Comparison of ENCODE assay signal across 17 cellular contexts in the genomic region with DNA sequence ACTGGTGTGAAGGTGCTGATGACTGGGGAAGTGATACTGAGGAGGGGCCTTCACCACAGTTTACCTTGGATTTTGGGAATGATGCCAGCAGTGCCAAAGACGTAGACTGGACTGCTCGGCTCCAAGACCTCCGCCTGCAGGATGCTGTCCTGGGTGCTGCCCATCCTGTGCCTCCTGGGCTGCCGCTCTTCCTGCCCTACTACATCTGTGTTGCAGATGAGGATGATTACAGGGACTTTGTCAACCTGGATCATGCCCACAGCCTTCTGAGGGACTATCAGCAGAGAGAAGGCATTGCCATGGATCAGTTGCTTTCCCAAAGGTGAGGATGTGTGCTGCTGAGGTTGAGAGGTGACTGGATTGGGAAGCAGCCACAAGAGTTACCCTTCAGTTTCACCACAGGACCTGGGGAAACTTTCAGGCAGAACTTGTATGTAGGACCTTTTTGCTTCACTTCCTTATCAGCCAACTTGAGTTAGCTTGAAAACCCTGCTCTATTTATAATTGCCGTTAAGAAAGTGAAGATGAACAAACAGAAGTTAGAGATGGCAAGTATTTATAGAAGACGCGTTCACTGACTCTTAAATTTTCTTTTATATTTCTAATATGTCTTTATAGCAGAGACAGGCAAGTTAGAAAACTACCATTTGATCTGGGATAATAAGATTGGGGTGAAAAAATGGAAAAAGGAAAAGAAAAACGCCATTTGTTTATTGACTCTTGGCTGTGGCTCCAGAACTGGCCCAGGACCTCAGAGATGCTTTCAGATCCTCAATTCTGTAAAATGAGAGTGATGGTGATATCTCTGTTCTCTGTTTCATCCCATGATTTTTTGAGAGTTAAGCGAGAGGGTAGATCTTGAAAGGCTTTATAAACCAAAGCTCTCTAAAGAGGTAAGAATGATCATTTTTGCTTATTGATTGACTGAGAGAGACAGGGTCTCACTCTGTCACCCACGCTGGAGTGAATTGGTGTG. TPM values are rescaled to one million over a fixed set of nuclear protein-coding genes. Genes with fewer than 3 reads are reported as not detected.
DNase-seq lines count a peak whose midpoint lies in the region; ATAC-seq and TF ChIP-seq lines count a peak whose summit lies in the region.
"Had no signal": no experiment of that assay in that cellular context is flagged by ENCODE, and none has a peak within 500 bp of the region (broad histone marks: within the 10 kb centered on the region; RNA-seq: fewer than 3 reads in every experiment).

No MANE protein-coding gene starts in this region.

- H3K27me3 ChIP-seq in Karpas-422 (ENCODE audit: low read length) (no peaks in the 10 kb centered on the region), upper lobe of right lung (no peaks in the 10 kb centered on the region)

- H3K4me3 ChIP-seq in Karpas-422 (ENCODE audit: low read length), result no peak overlapping the region
- H3K4me3 ChIP-seq in upper lobe of right lung, result no peak overlapping the region

- H3K79me2 ChIP-seq in Karpas-422 (ENCODE audit: low read length), result peaks cover 63% of the 10 kb centered on the region

- peak overlapping the region; percentile 32 for H3K4me3 Mint-ChIP-seq in activated naive CD8-positive, alpha-beta T cell
- H3K4me3 Mint-ChIP-seq in activated naive CD8-positive, alpha-beta T cell treated with anti-CD3 and anti-CD28 coated beads, Interleukin-2, amount 50 U/mL, for 24 hours, result no peak overlapping the region
- H3K4me3 Mint-ChIP-seq in activated naive CD8-positive, alpha-beta T cell treated with anti-CD3 and anti-CD28 coated beads for 36 hours, result no peak overlapping the region
- H3K4me3 Mint-ChIP-seq in stimulated activated naive B cell treated with anti-CD40 and anti-IgM and Interleukin-4, amounts not matched to agents 10 μg/mL and 1 μg/mL and 100 μg/mL, for 72 hours, result peak overlapping the region; percentile 44 to 54
- H3K4me3 Mint-ChIP-seq: CD4-positive, CD25-positive, alpha-beta regulatory T cell; natural killer cell treated with Interleukin-12 subunit alpha and Interleukin-12 subunit beta and Interleukin-15 and Interleukin-18, amount 100 ng/mL, for 72 hours had no signal

- H4K20me1 ChIP-seq in Karpas-422 (ENCODE audit: insufficient read depth, low read depth, low read length), result no peaks in the 10 kb centered on the region

- no peak for DNase-seq in activated naive CD8-positive, alpha-beta T cell treated with anti-CD3 and anti-CD28 coated beads, Interleukin-2, amount 50 U/mL, for 24 hours
- no peak for DNase-seq in activated naive CD8-positive, alpha-beta T cell treated with anti-CD3 and anti-CD28 coated beads for 36 hours
- DNase-seq in stimulated activated naive B cell treated with anti-CD40 and anti-IgM and Interleukin-4, amounts not matched to agents 10 μg/mL and 1 μg/mL and 100 μg/mL, for 72 hours, result no peak
- DNase-seq in Karpas-422, result no peak
- no peak for DNase-seq in NCI-H1048 (lab: John Stamatoyannopoulos, UW)
- no peak for DNase-seq in upper lobe of right lung
- DNase-seq: amygdala; CD4-positive, CD25-positive, alpha-beta regulatory T cell; GOT3; islet precursor cell; mesenchymal stem cell; NCI-H146; stimulated activated CD4-positive, alpha-beta T cell treated with anti-CD3 and anti-CD28 coated beads, Interleukin-12 subunit alpha, Interleukin-12 subunit beta, amount 100 ng/mL, for 4 hours; stimulated activated naive CD4-positive, alpha-beta T cell had no signal

- H3K27me3 Mint-ChIP-seq in activated naive CD8-positive, alpha-beta T cell, result no peaks in the 10 kb centered on the region
- no peaks in the 10 kb centered on the region for H3K27me3 Mint-ChIP-seq in activated naive CD8-positive, alpha-beta T cell treated with anti-CD3 and anti-CD28 coated beads, Interleukin-2, amount 50 U/mL, for 24 hours
- no peaks in the 10 kb centered on the region for H3K27me3 Mint-ChIP-seq in activated naive CD8-positive, alpha-beta T cell treated with anti-CD3 and anti-CD28 coated beads for 36 hours
- no peaks in the 10 kb centered on the region for H3K27me3 Mint-ChIP-seq in stimulated activated naive B cell treated with anti-CD40 and anti-IgM and Interleukin-4, amounts not matched to agents 10 μg/mL and 1 μg/mL and 100 μg/mL, for 72 hours
- H3K27me3 Mint-ChIP-seq: CD4-positive, CD25-positive, alpha-beta regulatory T cell; natural killer cell treated with Interleukin-12 subunit alpha and Interleukin-12 subunit beta and Interleukin-15 and Interleukin-18, amount 100 ng/mL, for 72 hours had no signal

- peaks cover 21% of the 10 kb centered on the region for H3K4me1 ChIP-seq in Karpas-422 (ENCODE audit: low read length)
- H3K4me1 ChIP-seq in upper lobe of right lung, result peaks cover 4% of the 10 kb centered on the region

- TF ChIP-seq CTCF in upper lobe of right lung (IDR thresholded peaks at IDR 0.05), result no peak

- no peak overlapping the region for H2AFZ ChIP-seq in Karpas-422 (ENCODE audit: low read length)

- no peak for ATAC-seq in activated naive CD8-positive, alpha-beta T cell treated with anti-CD3 and anti-CD28 coated beads, Interleukin-2, amount 50 U/mL, for 24 hours
- peak; percentile 53 for ATAC-seq in HG03025 (IDR thresholded peaks at IDR 0.05; ENCODE audit: low FRiP score, unreplicated experiment)
- ATAC-seq in stimulated activated naive B cell treated with anti-CD40 and anti-IgM and Interleukin-4, amounts not matched to agents 10 μg/mL and 1 μg/mL and 100 μg/mL, for 72 hours (replicated peaks), result peak; percentile 88 to 89
- ATAC-seq in upper lobe of right lung, result no peak
- ATAC-seq: natural killer cell treated with Interleukin-12 subunit alpha and Interleukin-12 subunit beta and Interleukin-15 and Interleukin-18, amount 100 ng/mL, for 72 hours had no signal

- H3K27ac Mint-ChIP-seq in activated naive CD8-positive, alpha-beta T cell, result no peak overlapping the region
- H3K27ac Mint-ChIP-seq in activated naive CD8-positive, alpha-beta T cell treated with anti-CD3 and anti-CD28 coated beads, Interleukin-2, amount 50 U/mL, for 24 hours, result no peak overlapping the region
- peak overlapping the region; percentile 40 for H3K27ac Mint-ChIP-seq in activated naive CD8-positive, alpha-beta T cell treated with anti-CD3 and anti-CD28 coated beads for 36 hours
- H3K27ac Mint-ChIP-seq in stimulated activated naive B cell treated with anti-CD40 and anti-IgM and Interleukin-4, amounts not matched to agents 10 μg/mL and 1 μg/mL and 100 μg/mL, for 72 hours, result peak overlapping the region; percentile 86
- H3K27ac Mint-ChIP-seq: natural killer cell treated with Interleukin-12 subunit alpha and Interleukin-12 subunit beta and Interleukin-15 and Interleukin-18, amount 100 ng/mL, for 72 hours had no signal

- H3K9me2 ChIP-seq in Karpas-422 (replicated peaks; ENCODE audit: insufficient read depth, low read length), result no peaks in the 10 kb centered on the region

- no peaks in the 10 kb centered on the region for H3K9me3 ChIP-seq in Karpas-422 (ENCODE audit: low read length)
- no peaks in the 10 kb centered on the region for H3K9me3 ChIP-seq in upper lobe of right lung

- H3K4me2 ChIP-seq in Karpas-422 (ENCODE audit: low read depth, low read length, poor library complexity, severe bottlenecking), result no peak overlapping the region

- no peak overlapping the region for H3K9ac ChIP-seq in Karpas-422 (ENCODE audit: low read length)

- H3K9me3 Mint-ChIP-seq in activated naive CD8-positive, alpha-beta T cell (ENCODE audit: low read depth), result no peaks in the 10 kb centered on the region
- H3K9me3 Mint-ChIP-seq in activated naive CD8-positive, alpha-beta T cell treated with anti-CD3 and anti-CD28 coated beads, Interleukin-2, amount 50 U/mL, for 24 hours, result no peaks in the 10 kb centered on the region
- H3K9me3 Mint-ChIP-seq in activated naive CD8-positive, alpha-beta T cell treated with anti-CD3 and anti-CD28 coated beads for 36 hours, result no peaks in the 10 kb centered on the region
- no peaks in the 10 kb centered on the region for H3K9me3 Mint-ChIP-seq in stimulated activated naive B cell treated with anti-CD40 and anti-IgM and Interleukin-4, amounts not matched to agents 10 μg/mL and 1 μg/mL and 100 μg/mL, for 72 hours
- H3K9me3 Mint-ChIP-seq: CD4-positive, CD25-positive, alpha-beta regulatory T cell; natural killer cell treated with Interleukin-12 subunit alpha and Interleukin-12 subunit beta and Interleukin-15 and Interleukin-18, amount 100 ng/mL, for 72 hours had no signal

- H3K27ac ChIP-seq in Karpas-422 (ENCODE audit: low read length), result no peak overlapping the region
- H3K27ac ChIP-seq in upper lobe of right lung, result no peak overlapping the region

- intact Hi-C loops in upper lobe of right lung (cut with DNase I), result no loop called here

- peaks cover 31% of the 10 kb centered on the region for H3K4me1 Mint-ChIP-seq in activated naive CD8-positive, alpha-beta T cell (ENCODE audit: low read depth)
- peaks cover 26% of the 10 kb centered on the region for H3K4me1 Mint-ChIP-seq in activated naive CD8-positive, alpha-beta T cell treated with anti-CD3 and anti-CD28 coated beads, Interleukin-2, amount 50 U/mL, for 24 hours
- peaks cover 25% of the 10 kb centered on the region for H3K4me1 Mint-ChIP-seq in activated naive CD8-positive, alpha-beta T cell treated with anti-CD3 and anti-CD28 coated beads for 36 hours
- H3K4me1 Mint-ChIP-seq in stimulated activated naive B cell treated with anti-CD40 and anti-IgM and Interleukin-4, amounts not matched to agents 10 μg/mL and 1 μg/mL and 100 μg/mL, for 72 hours, result peaks cover 14 to 37% of the 10 kb centered on the region in 2 donors

- H3K36me3 ChIP-seq in Karpas-422 (ENCODE audit: insufficient read depth, low read length) (peaks cover 34% of the 10 kb centered on the region), upper lobe of right lung (peaks cover 31% of the 10 kb centered on the region)

- peaks cover 3% of the 10 kb centered on the region for H3K36me3 Mint-ChIP-seq in activated naive CD8-positive, alpha-beta T cell
- H3K36me3 Mint-ChIP-seq in activated naive CD8-positive, alpha-beta T cell treated with anti-CD3 and anti-CD28 coated beads, Interleukin-2, amount 50 U/mL, for 24 hours (ENCODE audit: low read depth), result peaks cover 31% of the 10 kb centered on the region
- peaks cover 24% of the 10 kb centered on the region for H3K36me3 Mint-ChIP-seq in activated naive CD8-positive, alpha-beta T cell treated with anti-CD3 and anti-CD28 coated beads for 36 hours
- peaks cover 20 to 24% of the 10 kb centered on the region in 2 donors for H3K36me3 Mint-ChIP-seq in stimulated activated naive B cell treated with anti-CD40 and anti-IgM and Interleukin-4, amounts not matched to agents 10 μg/mL and 1 μg/mL and 100 μg/mL, for 72 hours

RNA-seq across cellular contexts. Expression of a gene that starts 5.3 kb away (rescaled TPM):
- 10 to 100 TPM; 42.0 to 43.7 TPM for total RNA-seq in activated naive CD8-positive, alpha-beta T cell treated with anti-CD3 and anti-CD28 coated beads for 36 hours
- total RNA-seq in Karpas-422 (2014; rRNA removed; shearing (Covaris generic); ENCODE audit: low replicate concordance), result 38.1 and 38.7 TPM in 2 replicates
- total RNA-seq in upper lobe of right lung, result 7.4 TPM

RNA-seq across cellular contexts. Expression of a gene that starts 18.7 kb away (rescaled TPM):
- 100 to 1,000 TPM; 174 to 177 TPM for total RNA-seq in activated naive CD8-positive, alpha-beta T cell treated with anti-CD3 and anti-CD28 coated beads for 36 hours
- 190 and 313 TPM in 2 replicates for total RNA-seq in Karpas-422 (2014; rRNA removed; shearing (Covaris generic); ENCODE audit: low replicate concordance)
- 83.3 TPM for total RNA-seq in upper lobe of right lung

RNA-seq across cellular contexts. Expression of a gene that starts 44.5 kb away (rescaled TPM):
- total RNA-seq in activated naive CD8-positive, alpha-beta T cell treated with anti-CD3 and anti-CD28 coated beads for 36 hours, result 100 to 1,000 TPM; 698 to 708 TPM
- total RNA-seq in Karpas-422 (2014; rRNA removed; shearing (Covaris generic); ENCODE audit: low replicate concordance), result 219 and 234 TPM in 2 replicates
- total RNA-seq in upper lobe of right lung, result 144 TPM

Comparison
In these comparisons a context has a peak if more than half of its experiments do, and no peak if none do; other contexts are left out.
1. H3K27ac Mint-ChIP-seq: peak in activated naive CD8-positive, alpha-beta T cell treated with anti-CD3 and anti-CD28 coated beads for 36 hours (single experiment) and stimulated activated naive B cell treated with anti-CD40 and anti-IgM and Interleukin-4, amounts not matched to agents 10 μg/mL and 1 μg/mL and 100 μg/mL, for 72 hours (single experiment); none in activated naive CD8-positive, alpha-beta T cell (single experiment) and activated naive CD8-positive, alpha-beta T cell treated with anti-CD3 and anti-CD28 coated beads, Interleukin-2, amount 50 U/mL, for 24 hours (single experiment).
2. H3K4me3 Mint-ChIP-seq: peak in activated naive CD8-positive, alpha-beta T cell (single experiment) and stimulated activated naive B cell treated with anti-CD40 and anti-IgM and Interleukin-4, amounts not matched to agents 10 μg/mL and 1 μg/mL and 100 μg/mL, for 72 hours (2 of 2); none in activated naive CD8-positive, alpha-beta T cell treated with anti-CD3 and anti-CD28 coated beads, Interleukin-2, amount 50 U/mL, for 24 hours (single experiment) and activated naive CD8-positive, alpha-beta T cell treated with anti-CD3 and anti-CD28 coated beads for 36 hours (single experiment).
3. ATAC-seq: peak in HG03025 (single experiment) and stimulated activated naive B cell treated with anti-CD40 and anti-IgM and Interleukin-4, amounts not matched to agents 10 μg/mL and 1 μg/mL and 100 μg/mL, for 72 hours (2 of 2); none in activated naive CD8-positive, alpha-beta T cell treated with anti-CD3 and anti-CD28 coated beads, Interleukin-2, amount 50 U/mL, for 24 hours (single experiment) and upper lobe of right lung (single experiment).